ENCODE assay signal across 9 cellular contexts in genomic region chr14:106848330-106849121, GRCh38.
A peak's percentile ranks its signal among the peaks of the same experiment; 100 is the strongest.
DNase-seq lines count a peak whose midpoint lies in the region; ATAC-seq and TF ChIP-seq lines count a peak whose summit lies in the region.
"Had no signal": no experiment of that assay in that cellular context is flagged by ENCODE, and none has a peak within 500 bp of the region (broad histone marks: within the 10 kb centered on the region; RNA-seq: fewer than 3 reads in every experiment).

No MANE protein-coding gene starts in this region.

- H3K9me2 ChIP-seq in Loucy (replicated peaks; ENCODE audit: low read depth, low read length): no peaks in the 10 kb centered on the region

- H3K79me2 ChIP-seq in Loucy (ENCODE audit: insufficient read depth, low read length): peaks cover 89% of the 10 kb centered on the region

- H3K9me3 Mint-ChIP-seq in activated T-cell treated with anti-CD3 and anti-CD28 coated beads, Interleukin-2, amount 50 U/mL, for 72 hours: no peaks in the 10 kb centered on the region
- no peaks in the 10 kb centered on the region for H3K9me3 Mint-ChIP-seq in activated naive CD8-positive, alpha-beta T cell treated with anti-CD3 and anti-CD28 coated beads for 36 hours
- peaks cover 96% of the 10 kb centered on the region for H3K9me3 Mint-ChIP-seq in nephron progenitor cell

- H4K20me1 ChIP-seq in Loucy (ENCODE audit: insufficient read depth, low read length, poor library complexity, severe bottlenecking): peaks cover 16% of the 10 kb centered on the region

- POLR2A ChIA-PET in HEK293T (lab: Yijun Ruan, JAX): no interaction called here

- ATAC-seq in activated T-cell treated with anti-CD3 and anti-CD28 coated beads, Interleukin-2, amount 50 U/mL, for 72 hours (replicated peaks in 1 of 2): peak in 1 of 2 donors; percentile 33
- peak; percentile 64 for ATAC-seq in stimulated activated naive CD8-positive, alpha-beta T cell treated with anti-CD3 and anti-CD28 coated beads, Interleukin-15, Interleukin-2, amounts not matched to agents 100 U/mL and 50 U/mL, for 24 hours

- H3K9me3 ChIP-seq in Loucy (ENCODE audit: insufficient read depth, low read depth, low read length): no peaks in the 10 kb centered on the region

- peak; percentile 13 to 14 for DNase-seq in activated T-cell treated with anti-CD3 and anti-CD28 coated beads, Interleukin-2, amount 50 U/mL, for 72 hours
- DNase-seq in activated T-cell treated with anti-CD3 and anti-CD28 coated beads for 4 hours (no peak), nephron progenitor cell (no peak), anterior cingulate cortex (lab: John Stamatoyannopoulos, UW) (no peak), HEK293T (ENCODE audit: extremely low spot score) (no peak)
- peak; percentile 25 for DNase-seq in activated naive CD8-positive, alpha-beta T cell treated with anti-CD3 and anti-CD28 coated beads for 36 hours
- peak; percentile 16 for DNase-seq in stimulated activated naive CD8-positive, alpha-beta T cell treated with anti-CD3 and anti-CD28 coated beads, Interleukin-15, Interleukin-2, amounts not matched to agents 100 U/mL and 50 U/mL, for 24 hours
- DNase-seq: activated gamma-delta T cell had no signal

- TF ChIP-seq CTCF in Loucy (conservative IDR thresholded peaks at IDR 0.05; ENCODE audit: low read length) (peak; percentile 78), nephron progenitor cell (IDR thresholded peaks at IDR 0.05) (no peak)

- peak overlapping the region; percentile 88 for H3K4me2 ChIP-seq in Loucy (ENCODE audit: low read depth, low read length, poor library complexity, severe bottlenecking)

- H3K27ac Mint-ChIP-seq in activated T-cell treated with anti-CD3 and anti-CD28 coated beads, Interleukin-2, amount 50 U/mL, for 72 hours: no peak overlapping the region
- H3K27ac Mint-ChIP-seq in activated naive CD8-positive, alpha-beta T cell treated with anti-CD3 and anti-CD28 coated beads for 36 hours: no peak overlapping the region
- H3K27ac Mint-ChIP-seq in nephron progenitor cell: no peak overlapping the region

- H3K36me3 ChIP-seq in Loucy (ENCODE audit: insufficient read depth, low read length): no peaks in the 10 kb centered on the region

- H3K4me3 Mint-ChIP-seq in activated T-cell treated with anti-CD3 and anti-CD28 coated beads, Interleukin-2, amount 50 U/mL, for 72 hours: no peak overlapping the region
- no peak overlapping the region for H3K4me3 Mint-ChIP-seq in activated naive CD8-positive, alpha-beta T cell treated with anti-CD3 and anti-CD28 coated beads for 36 hours
- no peak overlapping the region for H3K4me3 Mint-ChIP-seq in nephron progenitor cell

- peak overlapping the region; percentile 91 for H3K4me3 ChIP-seq in Loucy (ENCODE audit: low read length, poor library complexity, severe bottlenecking)

- H2AFZ ChIP-seq in Loucy (ENCODE audit: low read length): no peak overlapping the region

- H3K4me1 ChIP-seq in Loucy (ENCODE audit: insufficient read depth, low read length, poor library complexity, severe bottlenecking): peaks cover 55% of the 10 kb centered on the region

- CTCF ChIA-PET in HEK293T (lab: Yijun Ruan, JAX): interaction anchor here (0.8 kb wide), 1 partner anchor 24 kb away, joined by 3 read pairs; no protein-coding TSS in a partner anchor

- H3K27me3 Mint-ChIP-seq in activated T-cell treated with anti-CD3 and anti-CD28 coated beads, Interleukin-2, amount 50 U/mL, for 72 hours (ENCODE audit: low read depth): peaks cover 6% of the 10 kb centered on the region
- no peaks in the 10 kb centered on the region for H3K27me3 Mint-ChIP-seq in activated naive CD8-positive, alpha-beta T cell treated with anti-CD3 and anti-CD28 coated beads for 36 hours
- H3K27me3 Mint-ChIP-seq in nephron progenitor cell (ENCODE audit: low read depth, poor library complexity): no peaks in the 10 kb centered on the region

- peak overlapping the region; percentile 100 for H3K9ac ChIP-seq in Loucy (ENCODE audit: low read depth, low read length, poor library complexity, severe bottlenecking)

- peaks cover 37% of the 10 kb centered on the region for H3K4me1 Mint-ChIP-seq in activated T-cell treated with anti-CD3 and anti-CD28 coated beads, Interleukin-2, amount 50 U/mL, for 72 hours (ENCODE audit: low read depth)
- H3K4me1 Mint-ChIP-seq in activated naive CD8-positive, alpha-beta T cell treated with anti-CD3 and anti-CD28 coated beads for 36 hours: peaks cover 30% of the 10 kb centered on the region
- no peaks in the 10 kb centered on the region for H3K4me1 Mint-ChIP-seq in nephron progenitor cell

- 0 out of 2 replicates have a peak, but pooled peaks cover 4% of the 10 kb centered on the region for H3F3A ChIP-seq in Loucy (ENCODE audit: low read depth)

- no peaks in the 10 kb centered on the region for H3K36me3 Mint-ChIP-seq in activated T-cell treated with anti-CD3 and anti-CD28 coated beads, Interleukin-2, amount 50 U/mL, for 72 hours (ENCODE audit: insufficient read depth in 2 of 2)
- no peaks in the 10 kb centered on the region for H3K36me3 Mint-ChIP-seq in activated naive CD8-positive, alpha-beta T cell treated with anti-CD3 and anti-CD28 coated beads for 36 hours
- H3K36me3 Mint-ChIP-seq in nephron progenitor cell (ENCODE audit: low read depth): peaks cover 4% of the 10 kb centered on the region

- peaks cover 5% of the 10 kb centered on the region for H3K27me3 ChIP-seq in Loucy (ENCODE audit: insufficient read depth, low read length, poor library complexity, severe bottlenecking)

TF ChIP-seq in HEK293T, 16 proteins besides CTCF, POLR2A, EP300 and RAD21:
- TF ChIP-seq NFRKB (IDR thresholded peaks at IDR 0.05) (no peak), FOXK2 (IDR thresholded peaks at IDR 0.05) (no peak), FOXM1 (IDR thresholded peaks at IDR 0.05; ENCODE audit: borderline replicate concordance) (no peak), LEF1 (IDR thresholded peaks at IDR 0.05; ENCODE audit: borderline replicate concordance) (no peak), HDGF (IDR thresholded peaks at IDR 0.05; ENCODE audit: borderline replicate concordance) (no peak), ELF4 (IDR thresholded peaks at IDR 0.05) (no peak), ARNT (IDR thresholded peaks at IDR 0.05) (no peak)
- TF ChIP-seq, protein P1, sequence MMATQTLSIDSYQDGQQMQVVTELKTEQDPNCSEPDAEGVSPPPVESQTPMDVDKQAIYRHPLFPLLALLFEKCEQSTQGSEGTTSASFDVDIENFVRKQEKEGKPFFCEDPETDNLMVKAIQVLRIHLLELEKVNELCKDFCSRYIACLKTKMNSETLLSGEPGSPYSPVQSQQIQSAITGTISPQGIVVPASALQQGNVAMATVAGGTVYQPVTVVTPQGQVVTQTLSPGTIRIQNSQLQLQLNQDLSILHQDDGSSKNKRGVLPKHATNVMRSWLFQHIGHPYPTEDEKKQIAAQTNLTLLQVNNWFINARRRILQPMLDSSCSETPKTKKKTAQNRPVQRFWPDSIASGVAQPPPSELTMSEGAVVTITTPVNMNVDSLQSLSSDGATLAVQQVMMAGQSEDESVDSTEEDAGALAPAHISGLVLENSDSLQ (IDR thresholded peaks at IDR 0.05): no peak
TF ChIP-seq in HEK293T: peak in this region for 0.

Comparison
In these comparisons a context has a peak if more than half of its experiments do, and no peak if none do; other contexts are left out.
1. DNase-seq: peak in activated T-cell treated with anti-CD3 and anti-CD28 coated beads, Interleukin-2, amount 50 U/mL, for 72 hours (2 of 2), activated naive CD8-positive, alpha-beta T cell treated with anti-CD3 and anti-CD28 coated beads for 36 hours (single experiment) and stimulated activated naive CD8-positive, alpha-beta T cell treated with anti-CD3 and anti-CD28 coated beads, Interleukin-15, Interleukin-2, amounts not matched to agents 100 U/mL and 50 U/mL, for 24 hours (single experiment); none in activated T-cell treated with anti-CD3 and anti-CD28 coated beads for 4 hours (single experiment), nephron progenitor cell (single experiment), anterior cingulate cortex (0 of 58) and HEK293T (single experiment).